Comparison of ENCODE assay signal across 8 cellular contexts in the genomic region with DNA sequence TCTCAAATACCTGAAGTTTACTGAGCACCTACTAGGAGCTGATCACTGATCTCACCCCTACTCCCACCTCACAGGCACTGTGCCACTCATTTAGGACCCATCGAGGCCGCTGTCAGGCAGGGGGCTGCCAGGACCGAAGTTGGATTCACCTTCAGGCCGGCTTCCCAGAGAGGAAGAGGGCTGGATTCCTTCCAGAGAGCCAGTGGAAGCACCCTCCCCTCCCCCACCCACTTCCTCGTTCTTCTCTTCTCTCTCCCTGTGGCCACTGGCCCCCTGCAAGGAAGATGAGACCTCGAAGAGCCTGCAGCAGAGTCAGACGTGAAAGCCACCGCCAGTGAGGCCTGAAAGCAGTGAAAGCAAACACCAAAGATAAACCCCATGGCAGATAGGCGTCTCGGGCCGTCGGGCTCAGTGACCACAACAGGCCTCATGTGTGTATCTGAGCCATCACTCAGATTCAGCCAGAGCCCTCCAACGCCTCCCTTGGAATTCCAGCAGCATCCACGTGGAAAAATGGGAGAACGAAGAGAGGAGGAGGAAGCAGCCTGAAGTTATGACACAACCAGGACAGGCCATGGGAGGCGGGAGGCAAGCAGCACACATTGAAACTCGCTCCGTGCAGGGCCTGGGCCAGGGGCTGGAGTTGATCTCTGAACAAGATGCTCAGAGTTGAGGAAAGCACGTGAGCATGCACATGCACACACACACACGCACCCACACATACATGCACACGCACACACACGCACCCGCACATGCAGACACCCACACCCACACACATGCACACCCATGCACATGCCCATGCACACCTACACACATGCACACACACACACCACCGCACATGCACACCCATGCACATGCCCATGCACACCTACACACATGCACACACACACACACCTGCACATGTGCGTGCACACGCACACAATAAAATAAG.
DNase-seq lines count a peak whose midpoint lies in the region; ATAC-seq and FAIRE-seq lines count a peak whose summit lies in the region.

No MANE protein-coding gene starts in this region.

- no peak for ATAC-seq in HG03095 (IDR thresholded peaks at IDR 0.05; ENCODE audit: unreplicated experiment)

- FAIRE-seq in urothelium cell line (lab: Jason Lieb, UNC): peak; percentile 55

- peak; percentile 12 for DNase-seq in stimulated activated CD4-positive, alpha-beta T cell treated with anti-CD3 and anti-CD28 coated beads, Interleukin-15, amount 100 ng/mL, for 24 hours
- DNase-seq in stimulated activated CD4-positive, alpha-beta T cell treated with anti-CD3 and anti-CD28 coated beads, Interleukin-1b, Interleukin-23, amount 100 ng/mL, for 48 hours: no peak
- DNase-seq in UCSD-AML1 (lab: John Stamatoyannopoulos, UW; ENCODE audit: unreplicated experiment) (peak; percentile 55), left kidney (ENCODE audit: low read depth, low spot score) (peak; percentile 93), urothelium cell line (ENCODE audit: low spot score) (no peak), GM03348 (ENCODE audit: low spot score) (no peak), LoVo (ENCODE audit: low spot score) (no peak)

Comparison
In these comparisons a context has a peak if more than half of its experiments do, and no peak if none do; other contexts are left out.
1. DNase-seq: peak in stimulated activated CD4-positive, alpha-beta T cell treated with anti-CD3 and anti-CD28 coated beads, Interleukin-15, amount 100 ng/mL, for 24 hours (single experiment), UCSD-AML1 (single experiment) and left kidney (single experiment); none in stimulated activated CD4-positive, alpha-beta T cell treated with anti-CD3 and anti-CD28 coated beads, Interleukin-1b, Interleukin-23, amount 100 ng/mL, for 48 hours (single experiment), urothelium cell line (single experiment), GM03348 (single experiment) and LoVo (single experiment).